8 cellular contexts compared by ENCODE assay signal in the genomic region with DNA sequence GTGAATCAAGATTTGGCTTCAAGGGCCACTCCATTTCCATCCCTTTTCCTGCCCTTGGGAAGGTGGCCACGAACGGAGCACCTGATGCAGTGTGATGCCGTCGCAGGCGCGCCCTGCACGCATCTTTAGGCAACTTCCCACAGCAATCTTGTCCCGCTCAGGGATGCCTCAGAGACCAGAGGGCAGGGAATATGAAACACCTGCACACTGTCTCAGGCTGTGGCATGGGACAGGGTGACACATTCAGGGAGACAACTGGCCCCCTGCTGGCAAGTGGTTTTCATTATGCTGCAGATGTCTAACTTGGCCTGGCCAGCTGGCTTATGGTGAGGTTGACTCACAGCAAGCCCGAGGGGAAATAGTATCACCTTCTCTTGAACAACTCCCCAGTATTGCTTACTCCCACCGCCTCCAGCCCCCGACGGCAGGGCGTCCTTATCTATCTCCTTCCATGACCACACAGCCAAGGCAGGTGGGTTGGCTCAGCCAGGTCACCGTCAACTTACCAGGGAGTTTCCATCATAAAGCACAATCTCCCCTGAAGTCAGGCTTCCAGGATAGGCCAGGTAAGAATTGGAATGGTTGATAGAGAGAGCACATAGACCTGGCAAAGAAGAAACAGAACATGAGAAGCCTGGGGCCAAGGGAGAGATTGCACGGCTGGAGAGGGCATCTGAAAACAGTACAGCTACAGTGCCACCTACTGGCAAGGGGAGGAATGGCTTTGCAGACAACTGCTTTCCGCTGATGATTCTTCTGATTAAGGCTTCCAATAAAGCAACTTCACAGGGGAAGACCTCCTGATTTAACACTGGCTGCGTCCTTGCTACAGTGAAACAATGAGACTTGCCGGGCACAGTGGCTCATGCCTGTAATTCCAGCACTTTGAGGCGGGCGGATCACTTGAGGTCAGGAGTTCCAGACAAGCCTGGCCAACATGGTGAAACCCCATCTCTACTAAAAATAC. TPM values are rescaled to one million over a fixed set of nuclear protein-coding genes. Genes with fewer than 3 reads are reported as not detected.
DNase-seq lines count a peak whose midpoint lies in the region; ATAC-seq and TF ChIP-seq lines count a peak whose summit lies in the region.

No MANE protein-coding gene starts in this region.

- H3K27me3 ChIP-seq in heart right ventricle = no peaks in the 10 kb centered on the region

- H3K36me3 ChIP-seq in heart right ventricle = peaks cover 0 to 81% (median 40%) of the 10 kb centered on the region in 9 donors

- WGBS in heart right ventricle, 2 donors = 53 to 55% methylated on average over 20 of the region's 20 CpGs

- DNase-seq in CMK (ENCODE audit: low read depth) = peak; percentile 65
- peak; percentile 30 for DNase-seq in NCI-H1436 treated with DMSO at 0.1 percent for 48 hours (lab: John Stamatoyannopoulos, UW)
- DNase-seq in SW480 (ENCODE audit: low spot score) = peak; percentile 87
- peak; percentile 69 for DNase-seq in activated naive CD8-positive, alpha-beta T cell treated with anti-CD3 and anti-CD28 coated beads, Interleukin-2, amount 50 U/mL, for 16 hours (ENCODE audit: low read depth, low spot score)
- DNase-seq in heart right ventricle = peak; percentile 58 to 83
- DNase-seq in retinal pigment epithelial cell (ENCODE audit: low read depth) = no peak

- TF ChIP-seq CTCF in heart right ventricle (IDR thresholded peaks at IDR 0.05) (peak; percentile 84 to 95 (median 88)), retinal pigment epithelial cell (conservative IDR thresholded peaks at IDR 0.05; ENCODE audit: low read depth, low read length) (peak; percentile 99)

- H3K27ac ChIP-seq in heart right ventricle = peak overlapping the region in 7 of 10 donors; percentile 35 to 90 (median 72)

- H3K4me3 ChIP-seq in heart right ventricle (no peak overlapping the region), retinal pigment epithelial cell (ENCODE audit: low read length) (no peak overlapping the region)

- no peaks in the 10 kb centered on the region for H3K9me3 ChIP-seq in heart right ventricle

- ATAC-seq in GM21786 (IDR thresholded peaks at IDR 0.05; ENCODE audit: unreplicated experiment) (peak; percentile 36), heart right ventricle (peak; percentile 43 to 77 (median 66)), HG03378 (IDR thresholded peaks at IDR 0.05; ENCODE audit: unreplicated experiment) (no peak)

- H3K4me1 ChIP-seq in heart right ventricle = peaks cover 3 to 80% (median 59%) of the 10 kb centered on the region in 9 donors

- intact Hi-C loops in heart right ventricle (cut with DNase I) = loop anchor here in 9 of 10 donors (2.0 to 10.0 kb wide), 4 partner anchors 81 to 174 kb away; no protein-coding TSS in a partner anchor

RNA-seq across cellular contexts. Expression of a gene that starts 21.1 kb away (rescaled TPM):
- 100 to 1,000 TPM in 7 of 10 donors, 10 to 100 TPM in 3; 58.6 to 201 (median 122) TPM for total RNA-seq in heart right ventricle
- 10 to 100 TPM; 46.6 to 90.4 TPM for polyA plus RNA-seq in heart right ventricle
